Comparison of ENCODE assay signal across 28 cellular contexts in genomic region chr7:133199831-133200230, GRCh38.
"Had no signal": no experiment of that assay in that cellular context is flagged by ENCODE, and none has a peak within 500 bp of the region (broad histone marks: within the 10 kb centered on the region; RNA-seq: fewer than 3 reads in every experiment).

No MANE protein-coding gene starts in this region.

- H3K9me3 Mint-ChIP-seq: immature natural killer cell; naive thymus-derived CD8-positive, alpha-beta T cell; nephron; neural crest cell; stimulated activated naive B cell treated with anti-CD40 and anti-IgM and Interleukin-4, amounts not matched to agents 10 μg/mL and 1 μg/mL and 100 μg/mL, for 72 hours had no signal

- H3K4me3 ChIP-seq: left ventricle myocardium inferior, lung, mucosa of descending colon, pancreas, prostate gland, sigmoid colon, spleen, stomach, testis, thyroid gland, transverse colon, upper lobe of left lung, vagina had no signal

- H3K36me3 Mint-ChIP-seq: immature natural killer cell; stimulated activated naive B cell treated with anti-CD40 and anti-IgM and Interleukin-4, amounts not matched to agents 10 μg/mL and 1 μg/mL and 100 μg/mL, for 72 hours had no signal

- H3K4me1 ChIP-seq: left ventricle myocardium inferior, prostate gland, sigmoid colon, spleen, testis, thyroid gland, transverse colon, upper lobe of left lung, vagina had no signal

- ATAC-seq: mucosa of descending colon; naive thymus-derived CD8-positive, alpha-beta T cell; pancreas; right cardiac atrium; stimulated activated naive CD8-positive, alpha-beta T cell treated with anti-CD3 and anti-CD28 coated beads, Interleukin-15, Interleukin-2, amounts not matched to agents 100 U/mL and 50 U/mL, for 24 hours had no signal

- H3K9me3 ChIP-seq: left ventricle myocardium inferior, mucosa of descending colon, pancreas, prostate gland, sigmoid colon, spleen, stomach, testis, thyroid gland, transverse colon, upper lobe of left lung, vagina had no signal

- FAIRE-seq: islet of Langerhans, kidney, pancreas, small intestine had no signal

- H3K27ac Mint-ChIP-seq: immature natural killer cell; naive thymus-derived CD8-positive, alpha-beta T cell; nephron; stimulated activated naive B cell treated with anti-CD40 and anti-IgM and Interleukin-4, amounts not matched to agents 10 μg/mL and 1 μg/mL and 100 μg/mL, for 72 hours had no signal

- DNase-seq: hypothalamus; immature natural killer cell; kidney; left ventricle myocardium inferior; midbrain; mucosa of descending colon; naive thymus-derived CD8-positive, alpha-beta T cell; nucleus accumbens; pancreas; retina; right cardiac atrium; sigmoid colon; small intestine; spleen; stimulated activated CD4-positive, alpha-beta T cell treated with anti-CD3 and anti-CD28 coated beads, Interleukin-4, amount 100 ng/mL, for 24 hours; stimulated activated naive B cell treated with anti-CD40 and anti-IgM and Interleukin-4, amounts not matched to agents 10 μg/mL and 1 μg/mL and 100 μg/mL, for 72 hours; stimulated activated naive CD8-positive, alpha-beta T cell treated with anti-CD3 and anti-CD28 coated beads, Interleukin-15, Interleukin-2, amounts not matched to agents 100 U/mL and 50 U/mL, for 24 hours; stomach; testis; thyroid gland; transverse colon; upper lobe of left lung had no signal

- H3K27me3 ChIP-seq: pancreas, sigmoid colon, stomach, testis, thyroid gland, transverse colon, upper lobe of left lung, vagina had no signal

- H3K4me3 Mint-ChIP-seq: immature natural killer cell; naive thymus-derived CD8-positive, alpha-beta T cell; nephron; neural crest cell; stimulated activated naive B cell treated with anti-CD40 and anti-IgM and Interleukin-4, amounts not matched to agents 10 μg/mL and 1 μg/mL and 100 μg/mL, for 72 hours had no signal

- H3K4me1 Mint-ChIP-seq: immature natural killer cell; naive thymus-derived CD8-positive, alpha-beta T cell; stimulated activated naive B cell treated with anti-CD40 and anti-IgM and Interleukin-4, amounts not matched to agents 10 μg/mL and 1 μg/mL and 100 μg/mL, for 72 hours had no signal

- H3K36me3 ChIP-seq: left ventricle myocardium inferior, pancreas, prostate gland, sigmoid colon, spleen, stomach, thyroid gland, transverse colon, upper lobe of left lung, vagina had no signal

- H3K27ac ChIP-seq: left ventricle myocardium inferior, pancreas, prostate gland, sigmoid colon, spleen, stomach, thyroid gland, transverse colon, upper lobe of left lung, vagina had no signal
